ENCODE assay signal across 1 cellular context in genomic region chr5:10233505-10233904, GRCh38.
TF ChIP-seq lines count a peak whose summit lies in the region.

No MANE protein-coding gene starts in this region.

TF ChIP-seq in K562, 482 proteins besides CTCF, POLR2A, EP300 and RAD21 (continued from another document):
- TF ChIP-seq, protein P1, sequence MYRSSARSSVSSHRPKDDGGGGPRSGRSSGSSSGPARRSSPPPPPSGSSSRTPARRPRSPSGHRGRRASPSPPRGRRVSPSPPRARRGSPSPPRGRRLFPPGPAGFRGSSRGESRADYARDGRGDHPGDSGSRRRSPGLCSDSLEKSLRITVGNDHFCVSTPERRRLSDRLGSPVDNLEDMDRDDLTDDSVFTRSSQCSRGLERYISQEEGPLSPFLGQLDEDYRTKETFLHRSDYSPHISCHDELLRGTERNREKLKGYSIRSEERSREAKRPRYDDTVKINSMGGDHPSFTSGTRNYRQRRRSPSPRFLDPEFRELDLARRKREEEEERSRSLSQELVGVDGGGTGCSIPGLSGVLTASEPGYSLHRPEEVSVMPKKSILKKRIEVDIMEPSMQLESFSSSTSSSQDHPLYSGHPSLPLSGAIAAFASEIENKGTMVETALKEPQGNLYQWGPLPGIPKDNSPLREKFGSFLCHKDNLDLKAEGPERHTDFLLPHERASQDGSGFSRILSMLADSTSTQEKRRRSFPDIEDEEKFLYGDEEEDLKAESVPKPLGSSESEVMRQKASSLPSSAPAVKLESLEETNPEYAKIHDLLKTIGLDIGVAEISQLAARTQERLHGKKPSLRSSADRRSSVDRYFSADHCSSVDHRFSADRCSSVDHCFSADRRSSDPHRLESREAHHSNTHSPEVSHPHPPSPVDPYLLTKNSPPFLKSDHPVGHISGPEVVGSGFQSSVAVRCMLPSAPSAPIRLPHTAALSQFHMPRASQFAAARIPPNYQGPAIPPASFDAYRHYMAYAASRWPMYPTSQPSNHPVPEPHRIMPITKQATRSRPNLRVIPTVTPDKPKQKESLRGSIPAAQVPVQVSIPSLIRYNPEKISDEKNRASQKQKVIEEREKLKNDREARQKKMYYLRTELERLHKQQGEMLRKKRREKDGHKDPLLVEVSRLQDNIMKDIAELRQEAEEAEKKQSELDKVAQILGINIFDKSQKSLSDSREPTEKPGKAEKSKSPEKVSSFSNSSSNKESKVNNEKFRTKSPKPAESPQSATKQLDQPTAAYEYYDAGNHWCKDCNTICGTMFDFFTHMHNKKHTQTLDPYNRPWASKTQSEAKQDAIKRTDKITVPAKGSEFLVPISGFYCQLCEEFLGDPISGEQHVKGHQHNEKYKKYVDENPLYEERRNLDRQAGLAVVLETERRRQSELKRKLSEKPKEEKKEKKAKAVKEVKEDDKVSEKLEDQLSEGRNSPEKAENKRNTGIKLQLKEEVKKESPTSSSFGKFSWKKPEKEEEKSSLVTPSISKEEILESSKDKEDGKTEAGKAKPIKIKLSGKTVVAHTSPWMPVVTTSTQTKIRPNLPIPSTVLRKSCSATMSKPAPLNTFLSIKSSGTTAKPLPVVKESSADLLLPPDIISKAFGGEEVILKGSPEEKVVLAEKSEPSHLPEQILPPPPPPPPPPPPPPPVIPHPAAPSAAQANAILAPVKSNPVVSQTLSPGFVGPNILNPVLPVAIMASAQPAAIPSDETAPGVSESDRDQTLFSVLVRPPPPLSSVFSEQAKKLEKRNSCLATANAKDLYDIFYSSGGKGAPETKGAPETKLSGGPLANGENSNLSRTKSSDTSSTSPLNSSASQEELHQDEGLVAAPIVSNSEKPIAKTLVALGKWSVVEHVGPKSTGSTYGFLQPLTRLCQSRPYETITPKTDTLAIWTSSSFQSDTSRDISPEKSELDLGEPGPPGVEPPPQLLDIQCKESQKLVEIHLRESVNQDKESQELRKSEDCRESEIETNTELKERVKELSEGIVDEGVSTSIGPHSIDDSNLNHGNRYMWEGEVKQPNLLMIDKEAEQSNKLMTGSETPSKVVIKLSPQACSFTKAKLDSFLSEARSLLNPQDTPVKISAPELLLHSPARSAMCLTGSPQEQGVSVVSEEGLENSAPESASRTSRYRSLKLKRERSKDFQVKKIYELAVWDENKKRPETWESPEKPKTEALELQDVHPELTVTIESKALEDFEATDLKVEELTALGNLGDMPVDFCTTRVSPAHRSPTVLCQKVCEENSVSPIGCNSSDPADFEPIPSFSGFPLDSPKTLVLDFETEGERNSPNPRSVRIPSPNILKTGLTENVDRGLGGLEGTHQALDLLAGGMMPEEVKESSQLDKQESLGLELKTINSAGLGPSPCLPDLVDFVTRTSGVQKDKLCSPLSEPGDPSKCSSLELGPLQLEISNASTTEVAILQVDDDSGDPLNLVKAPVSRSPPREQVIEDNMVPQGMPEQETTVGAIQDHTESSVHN (IDR thresholded peaks at IDR 0.05; ENCODE audit: borderline replicate concordance in 1 of 2, low read depth in 1 of 2), result 0 out of 4 replicates have a peak, but pooled peaks of 1 of the 2 experiments have one; percentile 81
- TF ChIP-seq JUND (IDR thresholded peaks at IDR 0.05; ENCODE audit: borderline replicate concordance, low read depth, low read length), result peak; percentile 54; the same call in 1 of the 2 replicates
- TF ChIP-seq JUND (tag; IDR thresholded peaks at IDR 0.05; ENCODE audit: borderline replicate concordance, low read depth, low read length), result peak; percentile 28; the same call in 1 of the 3 replicates
- TF ChIP-seq RAD51 (IDR thresholded peaks at IDR 0.05; ENCODE audit: borderline replicate concordance, low read depth), result no peak
- peak; percentile 92 for TF ChIP-seq ATF3 (IDR thresholded peaks at IDR 0.05)
- no peak for TF ChIP-seq ATF3 (CRISPR knock-in tag; conservative IDR thresholded peaks at IDR 0.05)
- peak; percentile 70; the same call in 1 of the 2 replicates for TF ChIP-seq MYC (IDR thresholded peaks at IDR 0.05; ENCODE audit: low read depth, low read length)
- no peak for TF ChIP-seq MYC (CRISPR knock-in tag; IDR thresholded peaks at IDR 0.05; ENCODE audit: borderline replicate concordance, low read depth)
- no peak for TF ChIP-seq ARID1B (IDR thresholded peaks at IDR 0.05)
- TF ChIP-seq SREBF1 (IDR thresholded peaks at IDR 0.05; ENCODE audit: borderline replicate concordance, low read depth, low read length), result no peak
- TF ChIP-seq, protein P2, sequence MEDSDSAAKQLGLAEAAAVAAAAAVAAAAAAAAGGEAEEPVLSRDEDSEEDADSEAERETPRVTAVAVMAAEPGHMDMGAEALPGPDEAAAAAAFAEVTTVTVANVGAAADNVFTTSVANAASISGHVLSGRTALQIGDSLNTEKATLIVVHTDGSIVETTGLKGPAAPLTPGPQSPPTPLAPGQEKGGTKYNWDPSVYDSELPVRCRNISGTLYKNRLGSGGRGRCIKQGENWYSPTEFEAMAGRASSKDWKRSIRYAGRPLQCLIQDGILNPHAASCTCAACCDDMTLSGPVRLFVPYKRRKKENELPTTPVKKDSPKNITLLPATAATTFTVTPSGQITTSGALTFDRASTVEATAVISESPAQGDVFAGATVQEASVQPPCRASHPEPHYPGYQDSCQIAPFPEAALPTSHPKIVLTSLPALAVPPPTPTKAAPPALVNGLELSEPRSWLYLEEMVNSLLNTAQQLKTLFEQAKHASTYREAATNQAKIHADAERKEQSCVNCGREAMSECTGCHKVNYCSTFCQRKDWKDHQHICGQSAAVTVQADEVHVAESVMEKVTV (CRISPR knock-in tag; IDR thresholded peaks at IDR 0.05), result 0 out of 2 replicates have a peak, but pooled peaks have one; percentile 14
- no peak for TF ChIP-seq DACH1 (IDR thresholded peaks at IDR 0.05; ENCODE audit: partially characterized antibody)
- TF ChIP-seq, protein P3, sequence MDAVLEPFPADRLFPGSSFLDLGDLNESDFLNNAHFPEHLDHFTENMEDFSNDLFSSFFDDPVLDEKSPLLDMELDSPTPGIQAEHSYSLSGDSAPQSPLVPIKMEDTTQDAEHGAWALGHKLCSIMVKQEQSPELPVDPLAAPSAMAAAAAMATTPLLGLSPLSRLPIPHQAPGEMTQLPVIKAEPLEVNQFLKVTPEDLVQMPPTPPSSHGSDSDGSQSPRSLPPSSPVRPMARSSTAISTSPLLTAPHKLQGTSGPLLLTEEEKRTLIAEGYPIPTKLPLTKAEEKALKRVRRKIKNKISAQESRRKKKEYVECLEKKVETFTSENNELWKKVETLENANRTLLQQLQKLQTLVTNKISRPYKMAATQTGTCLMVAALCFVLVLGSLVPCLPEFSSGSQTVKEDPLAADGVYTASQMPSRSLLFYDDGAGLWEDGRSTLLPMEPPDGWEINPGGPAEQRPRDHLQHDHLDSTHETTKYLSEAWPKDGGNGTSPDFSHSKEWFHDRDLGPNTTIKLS (IDR thresholded peaks at IDR 0.05; ENCODE audit: borderline replicate concordance, low read depth), result no peak
- no peak for TF ChIP-seq ZBTB11 (CRISPR knock-in tag; IDR thresholded peaks at IDR 0.05)
- TF ChIP-seq EP400 (IDR thresholded peaks at IDR 0.05), result peak; percentile 56
- no peak for TF ChIP-seq ZNF57 (CRISPR knock-in tag; IDR thresholded peaks at IDR 0.05)
- no peak for TF ChIP-seq GATA2 (CRISPR knock-in tag; IDR thresholded peaks at IDR 0.05)
- no peak for TF ChIP-seq ZNF444 (CRISPR knock-in tag; IDR thresholded peaks at IDR 0.05)
- no peak for TF ChIP-seq ZNF764 (CRISPR knock-in tag; IDR thresholded peaks at IDR 0.05; ENCODE audit: low read depth)
- TF ChIP-seq ZNF79 (CRISPR knock-in tag; IDR thresholded peaks at IDR 0.05; ENCODE audit: low read depth), result no peak
- TF ChIP-seq SMC3 (conservative IDR thresholded peaks at IDR 0.05; ENCODE audit: insufficient read depth, low read depth, low read length), result 0 out of 2 replicates have a peak, but pooled peaks have one; percentile 8
- peak in 1 of 2 experiments; percentile 39; a peak in 1 of 4 replicates for TF ChIP-seq RCOR1 (IDR thresholded peaks at IDR 0.05; ENCODE audit: borderline replicate concordance in 1 of 2, low read depth in 2 of 2, low read length in 2 of 2)
- peak; percentile 57; the same call in 1 of the 2 replicates for TF ChIP-seq CEBPG (CRISPR knock-in tag; IDR thresholded peaks at IDR 0.05)
- peak; percentile 72 to 88 for TF ChIP-seq CEBPG (tag; conservative IDR thresholded peaks at IDR 0.05 in 1 of 2, IDR thresholded peaks at IDR 0.05 in 1 of 2)
- TF ChIP-seq ARNT (IDR thresholded peaks at IDR 0.05), result no peak
- no peak for TF ChIP-seq ZNF76 (CRISPR knock-in tag; IDR thresholded peaks at IDR 0.05; ENCODE audit: borderline replicate concordance)
